In the genomic region with DNA sequence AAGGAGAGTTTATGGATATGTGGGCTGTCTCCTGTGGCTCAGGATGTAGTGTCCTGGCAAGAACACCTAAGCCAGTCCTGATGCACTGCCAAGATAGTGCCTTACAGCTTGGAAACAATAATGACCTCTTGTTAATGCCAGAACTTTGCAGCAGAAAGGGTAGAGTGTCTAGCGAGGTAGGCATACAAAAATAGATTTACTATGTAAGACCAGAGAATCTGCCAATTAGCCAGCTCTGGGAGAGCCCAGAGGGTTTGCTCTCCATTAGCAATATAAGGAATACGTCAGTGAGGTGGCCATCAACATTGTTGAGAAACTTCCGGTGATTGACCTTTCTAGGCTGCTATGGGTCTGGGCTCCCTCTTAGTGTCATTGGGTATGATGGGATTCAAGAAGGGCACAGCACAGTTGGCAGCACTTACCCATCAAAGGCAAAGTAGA, we compare ENCODE assay signal across 31 cellular contexts.
DNase-seq lines count a peak whose midpoint lies in the region; ATAC-seq and TF ChIP-seq lines count a peak whose summit lies in the region.
"Had no signal": no experiment of that assay in that cellular context is flagged by ENCODE, and none has a peak within 500 bp of the region (broad histone marks: within the 10 kb centered on the region; RNA-seq: fewer than 3 reads in every experiment).

No MANE protein-coding gene starts in this region.

- intact Hi-C loops in body of pancreas (cut with DNase I) (no loop called here), left ventricle myocardium superior (cut with micrococcal nuclease) (no loop called here)

- no peaks in the 10 kb centered on the region for H3K36me3 ChIP-seq in MG63
- no peaks in the 10 kb centered on the region for H3K36me3 ChIP-seq in body of pancreas (replicated peaks in 1 of 2; ENCODE audit: insufficient read depth in 1 of 2, low read depth in 2 of 2)
- no peaks in the 10 kb centered on the region for H3K36me3 ChIP-seq in rectal smooth muscle tissue (ENCODE audit: control insufficient read depth, insufficient read depth, low read length)
- H3K36me3 ChIP-seq: ascending aorta, cardiac muscle cell had no signal

- H3K4me1 ChIP-seq in body of pancreas = peaks cover 79% of the 10 kb centered on the region
- peaks cover 9% of the 10 kb centered on the region for H3K4me1 ChIP-seq in rectal smooth muscle tissue (ENCODE audit: control insufficient read depth, insufficient read depth, low read length)
- H3K4me1 ChIP-seq: ascending aorta, parathyroid adenoma had no signal

- H3K9me3 ChIP-seq in MG63 (no peaks in the 10 kb centered on the region), body of pancreas (no peaks in the 10 kb centered on the region)
- H3K9me3 ChIP-seq: ascending aorta, mucosa of descending colon had no signal

- peak; percentile 36 for ATAC-seq in body of pancreas
- ATAC-seq in left ventricle myocardium superior = peak; percentile 70
- ATAC-seq in HG02973 (IDR thresholded peaks at IDR 0.05; ENCODE audit: unreplicated experiment) = no peak
- no peak for ATAC-seq in SK-N-SH treated with all-trans-retinoic acid at 6 μM for 48 hours
- ATAC-seq: activated T-cell treated with anti-CD3 and anti-CD28 coated beads, Interleukin-2, amount 50 U/mL, for 4 hours; mucosa of descending colon; Panc1; sciatic nerve had no signal

- H3K27ac ChIP-seq in body of pancreas (peak overlapping the region; percentile 91 to 94 (median 92)), rectal smooth muscle tissue (ENCODE audit: low read depth, low read length) (peak overlapping the region; percentile 75)
- H3K27ac ChIP-seq: cardiac muscle cell, coronary artery, parathyroid adenoma had no signal

- 49 to 55% methylated on average over 3 of the region's 3 CpGs for WGBS in body of pancreas, 2 donors

- H3K9ac ChIP-seq in rectal smooth muscle tissue (ENCODE audit: low read length) = no peak overlapping the region
- H3K9ac ChIP-seq: parathyroid adenoma had no signal

- H3K27me3 ChIP-seq in MG63 = no peaks in the 10 kb centered on the region; the same call in 1 of the 2 replicates
- H3K27me3 ChIP-seq in body of pancreas = no peaks in the 10 kb centered on the region
- no peaks in the 10 kb centered on the region for H3K27me3 ChIP-seq in rectal smooth muscle tissue (ENCODE audit: control insufficient read depth, insufficient read depth, low read length)
- H3K27me3 ChIP-seq: ascending aorta, cardiac muscle cell had no signal

- TF ChIP-seq CTCF in body of pancreas (IDR thresholded peaks at IDR 0.05) = no peak

- H3K4me3 ChIP-seq in MG63 = no peak overlapping the region
- H3K4me3 ChIP-seq in body of pancreas = no peak overlapping the region
- H3K4me3 ChIP-seq in rectal smooth muscle tissue (ENCODE audit: low read length) = no peak overlapping the region
- H3K4me3 ChIP-seq: ascending aorta, cardiac muscle cell, coronary artery, mucosa of descending colon had no signal

- DNase-seq in MG63 = peak; percentile 44
- DNase-seq in body of pancreas = peak; percentile 45 to 68 (median 48)
- DNase-seq in left ventricle myocardium superior = no peak
- no peak for DNase-seq in anterior cingulate cortex (lab: John Stamatoyannopoulos, UW)
- DNase-seq in kidney glomerular epithelial cell (lab: John Stamatoyannopoulos, UW) = no peak
- DNase-seq: activated CD4-positive, alpha-beta T cell treated with anti-CD3 and anti-CD28 coated beads for 48 hours; activated gamma-delta T cell; activated naive CD8-positive, alpha-beta T cell treated with anti-CD3 and anti-CD28 coated beads, Interleukin-2, amount 10 ng/mL, durations not matched to agents 7 days and 5 days; activated T-cell treated with anti-CD3 and anti-CD28 coated beads, Interleukin-2, amount 50 U/mL, for 4 hours; COR-L47; DMS53; effector memory CD4-positive, alpha-beta T cell; H7; head of caudate nucleus; KG1; kidney; mucosa of descending colon; NCI-H1436; NCI-H2081; NCI-H2227 treated with DMSO at 0.1 percent for 48 hours; SIG-M5; stimulated activated CD4-positive, alpha-beta T cell treated with anti-CD3 and anti-CD28 coated beads, Interleukin-4, amount 100 ng/mL, for 24 hours had no signal

- no peak for TF ChIP-seq POLR2A in body of pancreas (IDR thresholded peaks at IDR 0.05)

TF ChIP-seq in SK-N-SH treated with all-trans-retinoic acid at 6 μM for 48 hours, 23 proteins besides CTCF, POLR2A, EP300 and RAD21:
- TF ChIP-seq, protein P1, sequence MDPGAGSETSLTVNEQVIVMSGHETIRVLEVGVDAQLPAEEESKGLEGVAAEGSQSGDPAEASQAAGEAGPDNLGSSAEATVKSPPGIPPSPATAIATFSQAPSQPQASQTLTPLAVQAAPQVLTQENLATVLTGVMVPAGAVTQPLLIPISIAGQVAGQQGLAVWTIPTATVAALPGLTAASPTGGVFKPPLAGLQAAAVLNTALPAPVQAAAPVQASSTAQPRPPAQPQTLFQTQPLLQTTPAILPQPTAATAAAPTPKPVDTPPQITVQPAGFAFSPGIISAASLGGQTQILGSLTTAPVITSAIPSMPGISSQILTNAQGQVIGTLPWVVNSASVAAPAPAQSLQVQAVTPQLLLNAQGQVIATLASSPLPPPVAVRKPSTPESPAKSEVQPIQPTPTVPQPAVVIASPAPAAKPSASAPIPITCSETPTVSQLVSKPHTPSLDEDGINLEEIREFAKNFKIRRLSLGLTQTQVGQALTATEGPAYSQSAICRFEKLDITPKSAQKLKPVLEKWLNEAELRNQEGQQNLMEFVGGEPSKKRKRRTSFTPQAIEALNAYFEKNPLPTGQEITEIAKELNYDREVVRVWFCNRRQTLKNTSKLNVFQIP (CRISPR knock-in tag; IDR thresholded peaks at IDR 0.05; ENCODE audit: borderline replicate concordance, low read depth) = no peak
- TF ChIP-seq SNAI2 (CRISPR knock-in tag; IDR thresholded peaks at IDR 0.05) (no peak), TCF4 (CRISPR knock-in tag; IDR thresholded peaks at IDR 0.05; ENCODE audit: borderline replicate concordance) (no peak), ISL1 (CRISPR knock-in tag; IDR thresholded peaks at IDR 0.05) (no peak)
- TF ChIP-seq, protein P2, sequence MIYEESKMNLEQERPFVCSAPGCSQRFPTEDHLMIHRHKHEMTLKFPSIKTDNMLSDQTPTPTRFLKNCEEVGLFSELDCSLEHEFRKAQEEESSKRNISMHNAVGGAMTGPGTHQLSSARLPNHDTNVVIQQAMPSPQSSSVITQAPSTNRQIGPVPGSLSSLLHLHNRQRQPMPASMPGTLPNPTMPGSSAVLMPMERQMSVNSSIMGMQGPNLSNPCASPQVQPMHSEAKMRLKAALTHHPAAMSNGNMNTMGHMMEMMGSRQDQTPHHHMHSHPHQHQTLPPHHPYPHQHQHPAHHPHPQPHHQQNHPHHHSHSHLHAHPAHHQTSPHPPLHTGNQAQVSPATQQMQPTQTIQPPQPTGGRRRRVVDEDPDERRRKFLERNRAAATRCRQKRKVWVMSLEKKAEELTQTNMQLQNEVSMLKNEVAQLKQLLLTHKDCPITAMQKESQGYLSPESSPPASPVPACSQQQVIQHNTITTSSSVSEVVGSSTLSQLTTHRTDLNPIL (CRISPR knock-in tag; IDR thresholded peaks at IDR 0.05; ENCODE audit: low read depth) = no peak

Comparison
In these comparisons a context has a peak if more than half of its experiments do, and no peak if none do; other contexts are left out.
1. DNase-seq: peak in MG63 (single experiment) and body of pancreas (4 of 4); none in left ventricle myocardium superior (single experiment), anterior cingulate cortex (0 of 58) and kidney glomerular epithelial cell (single experiment).
2. ATAC-seq: peak in body of pancreas (single experiment) and left ventricle myocardium superior (single experiment); none in HG02973 (single experiment) and SK-N-SH treated with all-trans-retinoic acid at 6 μM for 48 hours (single experiment).